8 cellular contexts compared by ENCODE assay signal in genomic region chr20:34559311-34560140, GRCh38. TPM values are rescaled to one million over a fixed set of nuclear protein-coding genes. Genes with fewer than 3 reads are reported as not detected.
DNase-seq lines count a peak whose midpoint lies in the region; ATAC-seq and TF ChIP-seq lines count a peak whose summit lies in the region.

No MANE protein-coding gene starts in this region.

- H3K36me3 ChIP-seq in colonic mucosa (no peaks in the 10 kb centered on the region), mesenchymal stem cell (ENCODE audit: control insufficient read depth in 1 of 2, insufficient read depth in 2 of 2, low read depth in 1 of 2, low read length in 2 of 2) (peaks cover 0 to 31% of the 10 kb centered on the region in 2 experiments), thyroid gland (no peaks in the 10 kb centered on the region)

- no peaks in the 10 kb centered on the region for H3K9me3 ChIP-seq in colonic mucosa
- no peaks in the 10 kb centered on the region for H3K9me3 ChIP-seq in mesenchymal stem cell (ENCODE audit: control insufficient read depth, low read length)
- no peaks in the 10 kb centered on the region for H3K9me3 ChIP-seq in thyroid gland

- H3K23ac ChIP-seq in mesenchymal stem cell (ENCODE audit: low read length in 2 of 2), result no peak overlapping the region

- intact Hi-C loops in colonic mucosa (cut with DNase I), result no loop called here
- intact Hi-C loops in thyroid gland (cut with DNase I), result loop anchor here (5.0 to 10.0 kb wide), 2 partner anchors 148 to 205 kb away; no protein-coding TSS in a partner anchor

- H3K14ac ChIP-seq in mesenchymal stem cell (ENCODE audit: low read length in 2 of 2), result no peak overlapping the region

- peak overlapping the region; percentile 51 for H3K4me3 ChIP-seq in colonic mucosa
- peak overlapping the region; percentile 84 to 89 for H3K4me3 ChIP-seq in mesenchymal stem cell (ENCODE audit: insufficient read depth in 1 of 2, low read depth in 1 of 2, low read length in 2 of 2)
- peak overlapping the region in 1 of 3 donors; percentile 80 for H3K4me3 ChIP-seq in thyroid gland (replicated peaks in 1 of 3)

- H3K4me1 ChIP-seq in colonic mucosa (no peaks in the 10 kb centered on the region), mesenchymal stem cell (ENCODE audit: control insufficient read depth, insufficient read depth, low read depth, low read length) (peaks cover 20% of the 10 kb centered on the region), thyroid gland (peaks cover 5 to 13% of the 10 kb centered on the region in 2 donors)

- H3K9me3 Mint-ChIP-seq in activated T-cell treated with anti-CD3 and anti-CD28 coated beads, Interleukin-2, amount 50 U/mL, for 4 hours, result no peaks in the 10 kb centered on the region

- no peak overlapping the region for H4K91ac ChIP-seq in mesenchymal stem cell (ENCODE audit: low read length)

- no peak for ATAC-seq in activated T-cell treated with anti-CD3 and anti-CD28 coated beads, Interleukin-2, amount 50 U/mL, for 4 hours
- ATAC-seq in HG03469 (IDR thresholded peaks at IDR 0.05; ENCODE audit: unreplicated experiment), result no peak

- H3K27me3 ChIP-seq in colonic mucosa, result no peaks in the 10 kb centered on the region
- no peaks in the 10 kb centered on the region for H3K27me3 ChIP-seq in mesenchymal stem cell (ENCODE audit: control insufficient read depth in 1 of 2, insufficient read depth in 1 of 2, low read length in 2 of 2)
- no peaks in the 10 kb centered on the region for H3K27me3 ChIP-seq in thyroid gland

- no peaks in the 10 kb centered on the region for H3K36me3 Mint-ChIP-seq in activated T-cell treated with anti-CD3 and anti-CD28 coated beads, Interleukin-2, amount 50 U/mL, for 4 hours (ENCODE audit: insufficient read depth)

- H2BK12ac ChIP-seq in mesenchymal stem cell (ENCODE audit: low read length in 2 of 2), result no peak overlapping the region

- no peak overlapping the region for H2BK15ac ChIP-seq in mesenchymal stem cell (ENCODE audit: low read depth, poor library complexity, severe bottlenecking)

- no peaks in the 10 kb centered on the region for H3K27me3 Mint-ChIP-seq in activated T-cell treated with anti-CD3 and anti-CD28 coated beads, Interleukin-2, amount 50 U/mL, for 4 hours (ENCODE audit: low read depth)

- no peak overlapping the region for H4K8ac ChIP-seq in mesenchymal stem cell (ENCODE audit: low read length)

- peak overlapping the region in 1 of 2 donors; percentile 31 for H3K9ac ChIP-seq in colonic mucosa (ENCODE audit: low read depth in 2 of 2, low read length in 2 of 2)
- H3K9ac ChIP-seq in mesenchymal stem cell (ENCODE audit: low read length), result peak overlapping the region; percentile 22

- no peak overlapping the region for H3K4ac ChIP-seq in mesenchymal stem cell (ENCODE audit: low read depth in 1 of 2, low read length in 2 of 2)

- no peak overlapping the region for H3K18ac ChIP-seq in mesenchymal stem cell (ENCODE audit: low read depth in 1 of 2, low read length in 2 of 2)

- no peak for TF ChIP-seq CTCF in colonic mucosa (IDR thresholded peaks at IDR 0.05)
- no peak for TF ChIP-seq CTCF in thyroid gland (IDR thresholded peaks at IDR 0.05)

- peaks cover 14% of the 10 kb centered on the region for H3K4me1 Mint-ChIP-seq in activated T-cell treated with anti-CD3 and anti-CD28 coated beads, Interleukin-2, amount 50 U/mL, for 4 hours (ENCODE audit: low read depth)

- peaks cover 1% of the 10 kb centered on the region for H3K79me1 ChIP-seq in mesenchymal stem cell (replicated peaks; ENCODE audit: low read length, poor library complexity, severe bottlenecking)

- no peak for TF ChIP-seq POLR2A in thyroid gland (IDR thresholded peaks at IDR 0.05)

- peak overlapping the region; percentile 67 for H3K4me3 Mint-ChIP-seq in activated T-cell treated with anti-CD3 and anti-CD28 coated beads, Interleukin-2, amount 50 U/mL, for 4 hours

- no peak overlapping the region for H2BK120ac ChIP-seq in mesenchymal stem cell (ENCODE audit: low read depth, low read length)

- 73% methylated on average over 39 of the region's 43 CpGs for WGBS in mesenchymal stem cell
- WGBS in thyroid gland, 2 donors, result 59 to 65% methylated on average over 33 to 34 of the region's 43 CpGs

- H3K4me2 ChIP-seq in mesenchymal stem cell (ENCODE audit: low read length, poor library complexity, severe bottlenecking), result peak overlapping the region; percentile 96

- H2AFZ ChIP-seq in mesenchymal stem cell (ENCODE audit: low read depth, low read length), result no peak overlapping the region

- no peak overlapping the region for H2BK5ac ChIP-seq in mesenchymal stem cell (ENCODE audit: low read depth, low read length, poor library complexity, severe bottlenecking)

- DNase-seq in activated T-cell treated with anti-CD3 and anti-CD28 coated beads, Interleukin-2, amount 50 U/mL, for 4 hours, result no peak
- no peak for DNase-seq in activated T-cell treated with anti-CD3 and anti-CD28 coated beads, Interleukin-2, amount 50 U/mL, for 1 hour
- DNase-seq in colonic mucosa (no peak), mesenchymal stem cell (no peak), thyroid gland (peak; percentile 20 to 34), NCI-H1092 (lab: John Stamatoyannopoulos, UW) (no peak), NCI-H526 treated with DMSO at 0.1 percent for 48 hours (lab: John Stamatoyannopoulos, UW) (no peak)

- H3K27ac ChIP-seq in colonic mucosa (no peak overlapping the region), mesenchymal stem cell (ENCODE audit: low read length, poor library complexity, severe bottlenecking) (no peak overlapping the region), thyroid gland (peak overlapping the region; percentile 93 to 99 (median 98))

- H2AK5ac ChIP-seq in mesenchymal stem cell (ENCODE audit: low read length, severe bottlenecking), result no peak overlapping the region

RNA-seq across cellular contexts. Expression of gene MAP1LC3A, which starts 1.0 kb away (rescaled TPM):
- 1 to 10 TPM in 2 of 3 donors, under 1 TPM in 1; 0.55 to 1.3 (median 1.2) TPM for total RNA-seq in activated T-cell treated with anti-CD3 and anti-CD28 coated beads, Interleukin-2, amount 50 U/mL, for 4 hours
- 10 to 100 TPM; 44.8 to 46.2 TPM for total RNA-seq in colonic mucosa
- 34.0 TPM for polyA plus RNA-seq in mesenchymal stem cell (2013, experiment 1 of 2)
- polyA plus RNA-seq in mesenchymal stem cell (2013, experiment 2 of 2), result 33.2 TPM
- total RNA-seq in thyroid gland, result 100 to 1,000 TPM; 119 to 163 (median 130) TPM

RNA-seq across cellular contexts. Expression of gene DYNLRB1, which starts 43.3 kb away (rescaled TPM):
- 100 to 1,000 TPM; 103 to 116 (median 112) TPM for total RNA-seq in activated T-cell treated with anti-CD3 and anti-CD28 coated beads, Interleukin-2, amount 50 U/mL, for 4 hours
- total RNA-seq in colonic mucosa (100 to 1,000 TPM; 106 to 107 TPM), thyroid gland (100 to 1,000 TPM; 119 to 231 (median 210) TPM)
- polyA plus RNA-seq in mesenchymal stem cell (2013, experiment 1 of 2), result 344 TPM
- polyA plus RNA-seq in mesenchymal stem cell (2013, experiment 2 of 2), result 339 TPM

Comparison
In these comparisons a context has a peak if more than half of its experiments do, and no peak if none do; other contexts are left out.
1. DNase-seq: peak in thyroid gland (2 of 2); none in activated T-cell treated with anti-CD3 and anti-CD28 coated beads, Interleukin-2, amount 50 U/mL, for 4 hours (single experiment), activated T-cell treated with anti-CD3 and anti-CD28 coated beads, Interleukin-2, amount 50 U/mL, for 1 hour (single experiment), colonic mucosa (single experiment), mesenchymal stem cell (single experiment), NCI-H1092 (single experiment) and NCI-H526 treated with DMSO at 0.1 percent for 48 hours (single experiment).
2. H3K27ac ChIP-seq: peak in thyroid gland (3 of 3); none in colonic mucosa (single experiment) and mesenchymal stem cell (single experiment).
3. RNA of gene MAP1LC3A, which starts 1.0 kb away (total RNA-seq): 119 to 163 TPM in thyroid gland and 44.8 to 46.2 TPM in colonic mucosa; 0.55 to 1.3 TPM in activated T-cell treated with anti-CD3 and anti-CD28 coated beads, Interleukin-2, amount 50 U/mL, for 4 hours; every median in the first group is over 10 times any median in the second.